Comparison of ENCODE assay signal across 1 cellular context in genomic region chr1:240474133-240474614, GRCh38.
TF ChIP-seq lines count a peak whose summit lies in the region.

No MANE protein-coding gene starts in this region.

TF ChIP-seq in GM12878, 131 proteins besides CTCF, POLR2A, EP300 and RAD21 (continued from another document):
- TF ChIP-seq CEBPZ (IDR thresholded peaks at IDR 0.05; ENCODE audit: low read depth, low read length): no peak
- peak; percentile 22 to 48; a peak in 2 of 4 replicates for TF ChIP-seq IKZF2 (IDR thresholded peaks at IDR 0.05)
- 0 out of 2 replicates have a peak, but pooled peaks have one; percentile 37 for TF ChIP-seq DPF2 (IDR thresholded peaks at IDR 0.05)
- TF ChIP-seq SUZ12 (IDR thresholded peaks at IDR 0.05; ENCODE audit: unreplicated experiment): no peak
- peak in 1 of 2 experiments; percentile 59; a peak in 2 of 4 replicates for TF ChIP-seq BHLHE40 (IDR thresholded peaks at IDR 0.05; ENCODE audit: borderline replicate concordance in 1 of 2, low read depth in 2 of 2, low read length in 1 of 2)
- TF ChIP-seq NR2C2 (IDR thresholded peaks at IDR 0.05; ENCODE audit: borderline replicate concordance, control insufficient read depth, insufficient read length, low read depth): no peak
- no peak for TF ChIP-seq GABPA (IDR thresholded peaks at IDR 0.05; ENCODE audit: low read depth)
- TF ChIP-seq RELB (IDR thresholded peaks at IDR 0.05; ENCODE audit: low read depth): peak; percentile 60; the same call in 1 of the 2 replicates
- no peak for TF ChIP-seq RAD51 (IDR thresholded peaks at IDR 0.05)
- no peak for TF ChIP-seq PBX3 (IDR thresholded peaks at IDR 0.05; ENCODE audit: insufficient replicate concordance, low read depth, low read length)
- TF ChIP-seq CEBPB (IDR thresholded peaks at IDR 0.05; ENCODE audit: borderline replicate concordance in 1 of 2, low read depth in 2 of 2, low read length in 2 of 2): peak in 1 of 2 experiments; percentile 55; a peak in 1 of 4 replicates
- peak; percentile 34; the same call in 1 of the 2 replicates for TF ChIP-seq IKZF1 (conservative IDR thresholded peaks at IDR 0.05)
- TF ChIP-seq MEF2A (IDR thresholded peaks at IDR 0.05; ENCODE audit: insufficient read depth, low read depth, low read length): no peak
- no peak for TF ChIP-seq EZH2 (IDR thresholded peaks at IDR 0.05; ENCODE audit: borderline replicate concordance, control insufficient read depth, low read depth, low read length)
